14 cellular contexts compared by ENCODE assay signal in the genomic region with DNA sequence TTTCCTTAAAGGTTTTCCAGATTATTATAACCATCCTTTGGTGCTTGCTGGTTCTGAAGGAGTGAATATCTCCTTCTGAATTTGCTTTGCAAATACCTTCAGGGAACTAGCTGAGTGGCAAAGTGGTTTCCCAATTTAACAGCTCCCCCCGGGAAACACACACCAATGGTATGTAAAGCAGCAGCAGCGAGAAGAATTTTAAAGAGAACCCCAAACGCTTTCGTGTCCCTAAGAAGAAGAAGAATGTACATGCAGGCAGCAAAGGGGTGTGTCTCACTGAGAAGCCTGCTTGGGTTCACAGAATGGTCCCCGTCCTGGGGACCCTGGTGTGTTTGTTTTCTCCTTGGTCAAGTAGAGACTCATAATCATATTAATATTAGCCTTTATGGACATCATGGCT. TPM values are rescaled to one million over a fixed set of nuclear protein-coding genes. Genes with fewer than 3 reads are reported as not detected.
A peak's percentile ranks its signal among the peaks of the same experiment; 100 is the strongest.
DNase-seq lines count a peak whose midpoint lies in the region; ATAC-seq and TF ChIP-seq lines count a peak whose summit lies in the region.
"Had no signal": no experiment of that assay in that cellular context is flagged by ENCODE, and none has a peak within 500 bp of the region (broad histone marks: within the 10 kb centered on the region; RNA-seq: fewer than 3 reads in every experiment).

No MANE protein-coding gene starts in this region.

- peak overlapping the region; percentile 61 for H3K4me2 ChIP-seq in OCI-LY3 (ENCODE audit: low read length)

- ATAC-seq in HG02623 (IDR thresholded peaks at IDR 0.05; ENCODE audit: unreplicated experiment) (no peak), GM21619 (IDR thresholded peaks at IDR 0.05; ENCODE audit: unreplicated experiment) (no peak), GM19397 (IDR thresholded peaks at IDR 0.05; ENCODE audit: unreplicated experiment) (no peak)
- ATAC-seq: Panc1, sciatic nerve had no signal

- H3K79me2 ChIP-seq in ACC112 (ENCODE audit: control insufficient read depth, insufficient read depth, low read length, unreplicated experiment) (peaks cover 7% of the 10 kb centered on the region), OCI-LY3 (ENCODE audit: low read length) (peaks cover 8% of the 10 kb centered on the region)

- no peak for TF ChIP-seq CTCF in OCI-LY3 (IDR thresholded peaks at IDR 0.05; ENCODE audit: low read depth, low read length)

- peaks cover 3% of the 10 kb centered on the region for H3K4me1 ChIP-seq in ACC112 (ENCODE audit: control insufficient read depth, insufficient read depth, low read length, unreplicated experiment)
- peaks cover 31% of the 10 kb centered on the region for H3K4me1 ChIP-seq in OCI-LY3 (ENCODE audit: low read length)

- peak; percentile 19 for DNase-seq in GF-D8 (lab: John Stamatoyannopoulos, UW)
- peak; percentile 7 for DNase-seq in islet precursor cell
- no peak for DNase-seq in SK-N-DZ (ENCODE audit: low spot score)
- DNase-seq: aorta, GDM1, NCI-H2171 had no signal

- H2AFZ ChIP-seq in ACC112 (ENCODE audit: low read length, unreplicated experiment) (peak overlapping the region; percentile 25), OCI-LY3 (ENCODE audit: low read depth, low read length) (peak overlapping the region; percentile 73)

- H3K27me3 ChIP-seq in ACC112 (ENCODE audit: insufficient read depth, low read length) = no peaks in the 10 kb centered on the region
- no peaks in the 10 kb centered on the region for H3K27me3 ChIP-seq in OCI-LY3 (ENCODE audit: low read depth, low read length)

- H3K4me3 ChIP-seq in ACC112 (ENCODE audit: low read depth, low read length) (no peak overlapping the region), OCI-LY3 (ENCODE audit: low read length) (peak overlapping the region; percentile 28)

- peaks cover 2% of the 10 kb centered on the region; the same call in 1 of the 2 replicates for H4K20me1 ChIP-seq in OCI-LY3 (ENCODE audit: insufficient read depth, low read length)

- no peaks in the 10 kb centered on the region for H3K9me3 ChIP-seq in OCI-LY3 (ENCODE audit: insufficient read depth, low read length)

- H3K36me3 ChIP-seq in ACC112 (ENCODE audit: insufficient read depth, low read length) = no peaks in the 10 kb centered on the region
- no peaks in the 10 kb centered on the region for H3K36me3 ChIP-seq in OCI-LY3 (replicated peaks; ENCODE audit: low read depth, low read length)

- peak overlapping the region; percentile 29 for H3K9ac ChIP-seq in OCI-LY3 (ENCODE audit: low read length)

- H3K27ac ChIP-seq in ACC112 (ENCODE audit: low read depth, low read length) = no peak overlapping the region
- peak overlapping the region; percentile 86 for H3K27ac ChIP-seq in OCI-LY3 (ENCODE audit: low read length)

RNA-seq across cellular contexts. Expression of a gene that starts 4.2 kb away (rescaled TPM):
- polyA plus RNA-seq in SK-N-DZ (2014; cell fraction: cytosol; rRNA removed) = 17.1 and 26.6 TPM in 2 replicates
- 121 and 140 TPM in 2 replicates for polyA plus RNA-seq in SK-N-DZ (2014; cell fraction: nucleus; rRNA removed)

RNA-seq across cellular contexts. Expression of a gene that starts 27.7 kb away (rescaled TPM):
- not detected in 2 replicates for polyA plus RNA-seq in SK-N-DZ (2014; cell fraction: cytosol; rRNA removed)
- polyA plus RNA-seq in SK-N-DZ (2014; cell fraction: nucleus; rRNA removed) = not detected in 2 replicates
- polyA plus RNA-seq: CD14-positive monocyte had no signal

RNA-seq across cellular contexts. Expression of a gene that starts 50.2 kb away (rescaled TPM):
- not detected in 2 replicates for polyA plus RNA-seq in SK-N-DZ (2014; cell fraction: cytosol; rRNA removed)
- not detected in 2 replicates for polyA plus RNA-seq in SK-N-DZ (2014; cell fraction: nucleus; rRNA removed)
